Comparison of ENCODE assay signal across 8 cellular contexts in the genomic region with DNA sequence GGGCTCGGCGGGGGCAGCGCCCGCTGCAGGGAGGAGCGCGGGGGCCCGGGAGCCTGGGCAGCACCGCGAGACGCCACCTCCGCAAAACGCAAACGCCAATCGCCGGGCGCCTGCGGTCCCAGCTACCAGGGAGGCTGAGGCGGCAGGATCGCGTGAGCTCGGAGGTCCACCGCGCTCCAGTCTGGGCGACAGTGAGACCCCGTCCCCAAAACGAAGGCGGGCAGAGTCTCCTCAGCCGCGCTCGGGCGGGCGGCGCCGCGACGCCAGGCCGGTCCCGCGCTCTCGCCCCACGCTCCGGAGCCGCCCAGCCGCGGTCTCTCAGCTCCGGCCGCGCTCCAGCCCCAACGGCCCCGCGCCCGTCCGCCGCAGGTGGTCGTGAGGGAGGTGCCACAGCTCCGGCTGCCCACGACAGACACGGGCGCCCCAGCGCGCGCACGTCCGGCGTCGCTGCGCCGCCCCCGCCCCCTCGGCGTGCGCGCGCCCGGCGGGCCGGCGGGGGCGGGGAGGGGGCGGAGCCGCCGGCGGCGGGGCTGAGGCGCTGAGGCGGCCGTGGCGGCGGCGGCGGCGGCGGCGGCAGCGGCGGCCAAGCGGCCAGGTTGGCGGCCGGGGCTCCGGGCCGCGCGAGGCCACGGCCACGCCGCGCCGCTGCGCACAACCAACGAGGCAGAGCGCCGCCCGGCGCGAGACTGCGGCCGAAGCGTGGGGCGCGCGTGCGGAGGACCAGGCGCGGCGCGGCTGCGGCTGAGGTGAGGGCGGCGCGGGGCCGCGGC. TPM values are rescaled to one million over a fixed set of nuclear protein-coding genes. Genes with fewer than 3 reads are reported as not detected.
DNase-seq lines count a peak whose midpoint lies in the region; ATAC-seq and TF ChIP-seq lines count a peak whose summit lies in the region.

Gene ADARB1 (plus strand): TSS at position 533 of the 770 bp plus-strand sequence. CDS start 97,077 bp downstream, outside the sequence.

- DNase-seq in NCI-H2227 treated with DMSO at 0.1 percent for 48 hours (lab: John Stamatoyannopoulos, UW) = peak; percentile 72
- DNase-seq in activated CD8-positive, alpha-beta T cell treated with anti-CD3 and anti-CD28 coated beads for 36 hours = peak; percentile 56
- peak; percentile 51 for DNase-seq in effector CD4-positive, alpha-beta T cell
- peak; percentile 74 for DNase-seq in lower lobe of right lung
- peak; percentile 37 to 51 (median 43) for DNase-seq in stimulated activated CD4-positive, alpha-beta T cell treated with anti-CD3 and anti-CD28 coated beads, TNF-alpha, amount 100 ng/mL, for 4 hours (ENCODE audit: low read depth in 3 of 3)

- no peak for TF ChIP-seq CTCF in HEK293 (tag by site-specific recombination; IDR thresholded peaks at IDR 0.05)
- TF ChIP-seq CTCF in activated CD8-positive, alpha-beta T cell treated with anti-CD3 and anti-CD28 coated beads for 36 hours (IDR thresholded peaks at IDR 0.05) = no peak
- TF ChIP-seq CTCF in lower lobe of right lung (IDR thresholded peaks at IDR 0.05) = no peak

- H3K4me3 ChIP-seq in HEK293 (ENCODE audit: low read depth, low read length) = peak within 1 kb of the TSS; percentile 71
- H3K4me3 ChIP-seq in lower lobe of right lung = peak within 1 kb of the TSS; percentile 90

- H3K9me3 ChIP-seq in ES-I3 (ENCODE audit: control insufficient read depth, insufficient read depth, low read length) (no peaks in the 10 kb centered on the region), HEK293 (ENCODE audit: control insufficient read depth, insufficient read depth, low read depth, low read length) (no peaks in the 10 kb centered on the region), lower lobe of right lung (no peaks in the 10 kb centered on the region)

- POLR2A ChIA-PET in HEK293 (lab: Yijun Ruan, JAX) = interaction anchor here (0.6 to 2.2 kb wide), 6 partner anchors 10 to 257 kb away, joined by 3 to 9 read pairs (median 6); partner anchors contain the start of genes POFUT2 and SUMO3
- POLR2A ChIA-PET in activated CD8-positive, alpha-beta T cell treated with anti-CD3 and anti-CD28 coated beads for 36 hours (lab: Charles Lee) = interaction anchor here (1.1 to 1.3 kb wide), 3 partner anchors 15 to 54 kb away, joined by 3 to 4 read pairs (median 4); no protein-coding TSS in a partner anchor

- CTCF ChIA-PET in HEK293 (lab: Yijun Ruan, JAX) = interaction anchor here (0.6 to 2.1 kb wide), 7 partner anchors 13 to 131 kb away, joined by 3 to 14 read pairs (median 4); no protein-coding TSS in a partner anchor
- CTCF ChIA-PET in activated CD8-positive, alpha-beta T cell treated with anti-CD3 and anti-CD28 coated beads for 36 hours (lab: Charles Lee) = interaction anchor here (1.2 to 2.7 kb wide), 2 partner anchors 54 to 110 kb away, joined by 3 to 11 read pairs; no protein-coding TSS in a partner anchor

- peaks cover 6% of the 10 kb centered on the region for H3K36me3 Mint-ChIP-seq in activated CD8-positive, alpha-beta T cell treated with anti-CD3 and anti-CD28 coated beads for 36 hours (ENCODE audit: low read depth)

- H3K27ac ChIP-seq in HEK293 (ENCODE audit: extremely low read depth, low read depth, low read length) = peak within 1 kb of the TSS; percentile 87
- H3K27ac ChIP-seq in lower lobe of right lung = peak within 1 kb of the TSS; percentile 92

- H3K27me3 Mint-ChIP-seq in activated CD8-positive, alpha-beta T cell treated with anti-CD3 and anti-CD28 coated beads for 36 hours = no peaks in the 10 kb centered on the region

- peak; percentile 40 for ATAC-seq in activated CD8-positive, alpha-beta T cell treated with anti-CD3 and anti-CD28 coated beads for 36 hours
- ATAC-seq in lower lobe of right lung (peak; percentile 86), HG03460 (IDR thresholded peaks at IDR 0.05; ENCODE audit: unreplicated experiment) (no peak)

- intact Hi-C loops in activated CD8-positive, alpha-beta T cell treated with anti-CD3 and anti-CD28 coated beads for 36 hours (cut with micrococcal nuclease) = loop anchor here (10.0 kb wide), 1 partner anchor 61 kb away; no protein-coding TSS in a partner anchor
- intact Hi-C loops in lower lobe of right lung (cut with DNase I) = no loop called here

- H3K4me1 ChIP-seq in ES-I3 (ENCODE audit: insufficient read depth, low read length) = peaks cover 5% of the 10 kb centered on the region; the same call in 1 of the 2 replicates
- H3K4me1 ChIP-seq in HEK293 (ENCODE audit: control insufficient read depth, insufficient read depth, low read length) = peaks cover 3% of the 10 kb centered on the region; the same call in 1 of the 2 replicates
- H3K4me1 ChIP-seq in lower lobe of right lung = peaks cover 29% of the 10 kb centered on the region

- peak within 1 kb of the TSS; percentile 76 for H3K9ac ChIP-seq in ES-I3 (ENCODE audit: low read depth, low read length)

- H3K4me1 Mint-ChIP-seq in activated CD8-positive, alpha-beta T cell treated with anti-CD3 and anti-CD28 coated beads for 36 hours (ENCODE audit: low read depth) = peaks cover 39% of the 10 kb centered on the region

- H3K27ac Mint-ChIP-seq in activated CD8-positive, alpha-beta T cell treated with anti-CD3 and anti-CD28 coated beads for 36 hours = peak within 1 kb of the TSS; percentile 87

- no peaks in the 10 kb centered on the region for H3K9me3 Mint-ChIP-seq in activated CD8-positive, alpha-beta T cell treated with anti-CD3 and anti-CD28 coated beads for 36 hours

- H3K36me3 ChIP-seq in ES-I3 (ENCODE audit: insufficient read depth, low read length) = no peaks in the 10 kb centered on the region
- H3K36me3 ChIP-seq in HEK293 (ENCODE audit: control insufficient read depth in 2 of 2, insufficient read depth in 1 of 2, low read length in 2 of 2) = no peaks in the 10 kb centered on the region
- no peaks in the 10 kb centered on the region for H3K36me3 ChIP-seq in lower lobe of right lung

- no peaks in the 10 kb centered on the region for H3K27me3 ChIP-seq in lower lobe of right lung (ENCODE audit: low read depth)

- H3K4me3 Mint-ChIP-seq in activated CD8-positive, alpha-beta T cell treated with anti-CD3 and anti-CD28 coated beads for 36 hours = peak within 1 kb of the TSS; percentile 87

TF ChIP-seq in HEK293, 187 proteins besides CTCF, POLR2A, EP300 and RAD21 (continues in another document):
- TF ChIP-seq KLF7 (tag by site-specific recombination; IDR thresholded peaks at IDR 0.05; ENCODE audit: borderline replicate concordance) (no peak), ZNF670 (tag by site-specific recombination; IDR thresholded peaks at IDR 0.05; ENCODE audit: low read depth) (no peak), ELK4 (IDR thresholded peaks at IDR 0.05; ENCODE audit: borderline replicate concordance, low read depth, low read length) (no peak), ZNF155 (tag by site-specific recombination; IDR thresholded peaks at IDR 0.05) (no peak), RBAK (tag by site-specific recombination; IDR thresholded peaks at IDR 0.05) (no peak), ZNF664 (tag by site-specific recombination; IDR thresholded peaks at IDR 0.05) (no peak), ZNF341 (tag by site-specific recombination; IDR thresholded peaks at IDR 0.05; ENCODE audit: low read depth) (no peak)
- TF ChIP-seq, protein P1, sequence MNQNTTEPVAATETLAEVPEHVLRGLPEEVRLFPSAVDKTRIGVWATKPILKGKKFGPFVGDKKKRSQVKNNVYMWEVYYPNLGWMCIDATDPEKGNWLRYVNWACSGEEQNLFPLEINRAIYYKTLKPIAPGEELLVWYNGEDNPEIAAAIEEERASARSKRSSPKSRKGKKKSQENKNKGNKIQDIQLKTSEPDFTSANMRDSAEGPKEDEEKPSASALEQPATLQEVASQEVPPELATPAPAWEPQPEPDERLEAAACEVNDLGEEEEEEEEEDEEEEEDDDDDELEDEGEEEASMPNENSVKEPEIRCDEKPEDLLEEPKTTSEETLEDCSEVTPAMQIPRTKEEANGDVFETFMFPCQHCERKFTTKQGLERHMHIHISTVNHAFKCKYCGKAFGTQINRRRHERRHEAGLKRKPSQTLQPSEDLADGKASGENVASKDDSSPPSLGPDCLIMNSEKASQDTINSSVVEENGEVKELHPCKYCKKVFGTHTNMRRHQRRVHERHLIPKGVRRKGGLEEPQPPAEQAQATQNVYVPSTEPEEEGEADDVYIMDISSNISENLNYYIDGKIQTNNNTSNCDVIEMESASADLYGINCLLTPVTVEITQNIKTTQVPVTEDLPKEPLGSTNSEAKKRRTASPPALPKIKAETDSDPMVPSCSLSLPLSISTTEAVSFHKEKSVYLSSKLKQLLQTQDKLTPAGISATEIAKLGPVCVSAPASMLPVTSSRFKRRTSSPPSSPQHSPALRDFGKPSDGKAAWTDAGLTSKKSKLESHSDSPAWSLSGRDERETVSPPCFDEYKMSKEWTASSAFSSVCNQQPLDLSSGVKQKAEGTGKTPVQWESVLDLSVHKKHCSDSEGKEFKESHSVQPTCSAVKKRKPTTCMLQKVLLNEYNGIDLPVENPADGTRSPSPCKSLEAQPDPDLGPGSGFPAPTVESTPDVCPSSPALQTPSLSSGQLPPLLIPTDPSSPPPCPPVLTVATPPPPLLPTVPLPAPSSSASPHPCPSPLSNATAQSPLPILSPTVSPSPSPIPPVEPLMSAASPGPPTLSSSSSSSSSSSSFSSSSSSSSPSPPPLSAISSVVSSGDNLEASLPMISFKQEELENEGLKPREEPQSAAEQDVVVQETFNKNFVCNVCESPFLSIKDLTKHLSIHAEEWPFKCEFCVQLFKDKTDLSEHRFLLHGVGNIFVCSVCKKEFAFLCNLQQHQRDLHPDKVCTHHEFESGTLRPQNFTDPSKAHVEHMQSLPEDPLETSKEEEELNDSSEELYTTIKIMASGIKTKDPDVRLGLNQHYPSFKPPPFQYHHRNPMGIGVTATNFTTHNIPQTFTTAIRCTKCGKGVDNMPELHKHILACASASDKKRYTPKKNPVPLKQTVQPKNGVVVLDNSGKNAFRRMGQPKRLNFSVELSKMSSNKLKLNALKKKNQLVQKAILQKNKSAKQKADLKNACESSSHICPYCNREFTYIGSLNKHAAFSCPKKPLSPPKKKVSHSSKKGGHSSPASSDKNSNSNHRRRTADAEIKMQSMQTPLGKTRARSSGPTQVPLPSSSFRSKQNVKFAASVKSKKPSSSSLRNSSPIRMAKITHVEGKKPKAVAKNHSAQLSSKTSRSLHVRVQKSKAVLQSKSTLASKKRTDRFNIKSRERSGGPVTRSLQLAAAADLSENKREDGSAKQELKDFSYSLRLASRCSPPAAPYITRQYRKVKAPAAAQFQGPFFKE (tag by site-specific recombination; IDR thresholded peaks at IDR 0.05; ENCODE audit: borderline replicate concordance) = no peak

RNA-seq across cellular contexts. Expression of gene ADARB1, which starts in this region (rescaled TPM):
- total RNA-seq in activated CD8-positive, alpha-beta T cell treated with anti-CD3 and anti-CD28 coated beads for 36 hours = 10 to 100 TPM; 36.2 to 37.1 TPM
- total RNA-seq in lower lobe of right lung = 48.2 TPM
